In the genomic region with DNA sequence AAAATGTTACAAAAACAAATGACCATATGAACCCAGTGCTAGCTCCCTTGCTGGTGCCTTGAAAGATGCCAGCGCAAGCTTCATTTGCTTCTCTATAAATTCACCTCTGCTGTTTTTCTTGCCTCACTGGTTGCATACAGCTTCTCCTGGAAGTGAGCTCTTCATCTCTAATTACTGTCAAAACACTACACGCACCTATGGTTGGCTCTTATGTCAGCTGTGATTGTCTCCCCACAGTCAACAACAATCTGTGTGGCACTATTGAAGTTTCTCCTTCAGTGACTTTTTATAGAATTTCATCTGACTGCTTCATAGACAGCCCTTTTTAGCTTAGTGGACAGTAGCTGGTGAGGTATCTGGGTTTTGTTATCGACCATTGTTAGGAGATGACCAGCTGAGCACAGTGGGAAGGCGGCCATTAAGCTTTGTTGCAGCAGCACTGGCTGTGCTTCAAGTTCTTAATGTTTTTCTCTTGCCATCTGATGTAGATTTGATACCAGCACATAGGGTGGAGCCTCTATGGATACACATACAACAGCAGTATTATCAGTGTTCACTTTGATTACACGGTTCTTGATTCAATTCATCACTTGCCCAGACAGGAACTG, we compare ENCODE assay signal across 17 cellular contexts.
DNase-seq lines count a peak whose midpoint lies in the region; ATAC-seq and TF ChIP-seq lines count a peak whose summit lies in the region.
"Had no signal": no experiment of that assay in that cellular context is flagged by ENCODE, and none has a peak within 500 bp of the region (broad histone marks: within the 10 kb centered on the region; RNA-seq: fewer than 3 reads in every experiment).

No MANE protein-coding gene starts in this region.

- peaks cover 6% of the 10 kb centered on the region for H3K4me1 Mint-ChIP-seq in brain
- H3K4me1 Mint-ChIP-seq: activated B cell treated with CpG ODN at 0.5 μM for 24 hours had no signal

- peak overlapping the region in 3 of 5 experiments; percentile 34 to 70 (median 68) for H3K27ac Mint-ChIP-seq in brain
- H3K27ac Mint-ChIP-seq: activated B cell treated with CpG ODN at 0.5 μM for 24 hours; dendritic cell treated with granulocyte-macrophage colony-stimulating factor and Interleukin-4, amounts not matched to agents 40 ng/mL and 50 ng/mL, for 4 days had no signal

- H3K9me3 Mint-ChIP-seq in brain, result no peaks in the 10 kb centered on the region
- H3K9me3 Mint-ChIP-seq: activated B cell treated with CpG ODN at 0.5 μM for 24 hours; dendritic cell treated with granulocyte-macrophage colony-stimulating factor and Interleukin-4, amounts not matched to agents 40 ng/mL and 50 ng/mL, for 4 days had no signal

- H3K4me3 ChIP-seq in heart left ventricle, result no peak overlapping the region
- H3K4me3 ChIP-seq: BLaER1 had no signal

- no peak overlapping the region for H3K4me3 Mint-ChIP-seq in brain
- H3K4me3 Mint-ChIP-seq: activated B cell treated with CpG ODN at 0.5 μM for 24 hours; dendritic cell treated with granulocyte-macrophage colony-stimulating factor and Interleukin-4, amounts not matched to agents 40 ng/mL and 50 ng/mL, for 4 days had no signal

- H3K27me3 Mint-ChIP-seq in brain, result no peaks in the 10 kb centered on the region
- H3K27me3 Mint-ChIP-seq: activated B cell treated with CpG ODN at 0.5 μM for 24 hours; dendritic cell treated with granulocyte-macrophage colony-stimulating factor and Interleukin-4, amounts not matched to agents 40 ng/mL and 50 ng/mL, for 4 days had no signal

- H3K27ac ChIP-seq in heart left ventricle, result no peak overlapping the region
- H3K27ac ChIP-seq: BLaER1, neutrophil had no signal

- intact Hi-C loops in heart left ventricle (cut with DNase I), result no loop called here

- no peak for ATAC-seq in heart left ventricle
- ATAC-seq in HG02884 (IDR thresholded peaks at IDR 0.05; ENCODE audit: unreplicated experiment), result no peak
- ATAC-seq in HG02623 (IDR thresholded peaks at IDR 0.05; ENCODE audit: unreplicated experiment), result no peak
- no peak for ATAC-seq in HG03139 (IDR thresholded peaks at IDR 0.05; ENCODE audit: unreplicated experiment)
- ATAC-seq: esophagus mucosa had no signal

- H3K36me3 Mint-ChIP-seq in brain, result no peaks in the 10 kb centered on the region

- H3K4me1 ChIP-seq in heart left ventricle, result no peaks in the 10 kb centered on the region
- H3K4me1 ChIP-seq: BLaER1 had no signal

- no peak for TF ChIP-seq POLR2A in heart left ventricle (IDR thresholded peaks at IDR 0.05)

- no peaks in the 10 kb centered on the region for H3K36me3 ChIP-seq in heart left ventricle
- H3K36me3 ChIP-seq: BLaER1, neutrophil had no signal

- no peak for TF ChIP-seq CTCF in brain (conservative IDR thresholded peaks at IDR 0.05)
- TF ChIP-seq CTCF in heart left ventricle (IDR thresholded peaks at IDR 0.05), result no peak

- DNase-seq in NCI-H1417 (lab: John Stamatoyannopoulos, UW) (peak; percentile 85 to 96 (median 90)), NCI-H2171 treated with DMSO at 0.1 percent for 48 hours (lab: John Stamatoyannopoulos, UW) (peak; percentile 63), heart left ventricle (no peak)
- DNase-seq: activated B cell treated with CpG ODN at 0.5 μM for 24 hours; activated gamma-delta T cell; DND-41; mesenchymal stem cell; stimulated activated CD4-positive, alpha-beta T cell treated with anti-CD3 and anti-CD28 coated beads, Interleukin-4, amount 100 ng/mL, for 1 hour; stimulated activated CD8-positive, alpha-beta memory T cell treated with anti-CD3 and anti-CD28 coated beads, Interleukin-4, amount 100 ng/mL, for 48 hours had no signal

- H3K27me3 ChIP-seq in heart left ventricle, result no peaks in the 10 kb centered on the region
- H3K27me3 ChIP-seq: BLaER1, neutrophil had no signal

- 88 to 93% (median 90%) methylated on average over 5 of the region's 5 CpGs for WGBS in heart left ventricle, 4 donors

- H3K9me3 ChIP-seq in heart left ventricle, result no peaks in the 10 kb centered on the region
- H3K9me3 ChIP-seq: BLaER1, neutrophil had no signal

Comparison
In these comparisons a context has a peak if more than half of its experiments do, and no peak if none do; other contexts are left out.
1. DNase-seq: peak in NCI-H1417 (3 of 3) and NCI-H2171 treated with DMSO at 0.1 percent for 48 hours (single experiment); none in heart left ventricle (0 of 5).